ENCODE assay signal across 19 cellular contexts in the genomic region with DNA sequence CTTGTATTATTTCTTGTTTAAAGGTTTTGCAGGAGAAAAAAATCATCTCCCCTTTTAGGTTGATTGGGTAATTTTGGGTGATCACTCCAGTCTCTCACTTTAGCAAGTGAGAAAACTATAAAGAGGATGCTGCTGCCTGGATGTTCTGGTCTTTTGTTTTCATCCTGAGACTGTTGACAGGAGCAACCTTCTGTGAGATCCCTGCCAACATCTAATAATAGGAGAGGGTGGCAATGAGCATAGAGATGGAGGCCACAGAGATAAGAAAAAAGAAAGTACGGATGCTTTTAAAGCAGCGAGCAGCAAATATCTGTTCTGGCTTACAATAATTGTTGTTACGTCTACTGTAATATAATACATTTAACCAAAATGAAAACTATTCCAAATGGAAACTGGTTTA.
DNase-seq lines count a peak whose midpoint lies in the region; ATAC-seq and TF ChIP-seq lines count a peak whose summit lies in the region.
"Had no signal": no experiment of that assay in that cellular context is flagged by ENCODE, and none has a peak within 500 bp of the region (broad histone marks: within the 10 kb centered on the region; RNA-seq: fewer than 3 reads in every experiment).

No MANE protein-coding gene starts in this region.

- no peak for TF ChIP-seq EP300 in esophagus muscularis mucosa (IDR thresholded peaks at IDR 0.05)

- no peak overlapping the region for H3K4me3 Mint-ChIP-seq in glutamatergic neuron (ENCODE audit: unreplicated experiment)
- H3K4me3 Mint-ChIP-seq: CD4-positive, CD25-positive, alpha-beta regulatory T cell; HFFc6 had no signal

- peaks cover 1% of the 10 kb centered on the region for H3K9me3 Mint-ChIP-seq in glutamatergic neuron (ENCODE audit: unreplicated experiment)

- no peaks in the 10 kb centered on the region for H3K9me3 ChIP-seq in esophagus muscularis mucosa
- H3K9me3 ChIP-seq: BE2C had no signal

- DNase-seq in Right ventricle myocardium superior = no peak
- no peak for DNase-seq in cardiac septum (ENCODE audit: low spot score)
- DNase-seq in esophagus muscularis mucosa (ENCODE audit: extremely low spot score) = peak; percentile 24
- no peak for DNase-seq in left ventricle myocardium superior
- no peak for DNase-seq in glutamatergic neuron
- DNase-seq in head of caudate nucleus = no peak
- DNase-seq: ACHN; BE2C; C1 segment of cervical spinal cord; CD4-positive, CD25-positive, alpha-beta regulatory T cell; DMS153; DMS79; GDM1; GOT3; H7; HFFc6; IMR-90 had no signal

- peak; percentile 98 for ATAC-seq in Right ventricle myocardium superior (ENCODE audit: poor library complexity)
- ATAC-seq in left ventricle myocardium superior = peak; percentile 98
- ATAC-seq in HG03039 (IDR thresholded peaks at IDR 0.05; ENCODE audit: unreplicated experiment) = no peak
- ATAC-seq: HCT116 had no signal

- intact Hi-C loops in Right ventricle myocardium superior (cut with DNase I) (no loop called here), cardiac septum (cut with DNase I) (no loop called here), esophagus muscularis mucosa (cut with DNase I) (no loop called here), left ventricle myocardium superior (cut with micrococcal nuclease) (no loop called here), head of caudate nucleus (cut with DNase I) (no loop called here)

- TF ChIP-seq POLR2A in esophagus muscularis mucosa (IDR thresholded peaks at IDR 0.05; ENCODE audit: low read depth) = no peak

- peaks cover 0 to 10% (median 3%) of the 10 kb centered on the region in 4 donors for H3K4me1 ChIP-seq in esophagus muscularis mucosa
- H3K4me1 ChIP-seq: BE2C had no signal

- WGBS in esophagus muscularis mucosa = 63% methylated on average over 3 of the region's 3 CpGs

- H3K36me3 Mint-ChIP-seq in glutamatergic neuron (ENCODE audit: unreplicated experiment) = no peaks in the 10 kb centered on the region
- H3K36me3 Mint-ChIP-seq: CD4-positive, CD25-positive, alpha-beta regulatory T cell had no signal

- H3K27me3 ChIP-seq in esophagus muscularis mucosa = no peaks in the 10 kb centered on the region
- H3K27me3 ChIP-seq: BE2C had no signal

- no peak overlapping the region for H3K27ac ChIP-seq in esophagus muscularis mucosa (replicated peaks in 1 of 4)

- no peaks in the 10 kb centered on the region for H3K36me3 ChIP-seq in esophagus muscularis mucosa
- H3K36me3 ChIP-seq: BE2C had no signal

- H3K4me1 Mint-ChIP-seq in glutamatergic neuron (ENCODE audit: low read depth, unreplicated experiment) = peaks cover 5% of the 10 kb centered on the region
- H3K4me1 Mint-ChIP-seq: CD4-positive, CD25-positive, alpha-beta regulatory T cell had no signal

- no peak for TF ChIP-seq CTCF in esophagus muscularis mucosa (IDR thresholded peaks at IDR 0.05)
- no peak for TF ChIP-seq CTCF in glutamatergic neuron (IDR thresholded peaks at IDR 0.05; ENCODE audit: partially characterized antibody, unreplicated experiment)

- no peaks in the 10 kb centered on the region for H3K27me3 Mint-ChIP-seq in glutamatergic neuron (ENCODE audit: unreplicated experiment)
- H3K27me3 Mint-ChIP-seq: CD4-positive, CD25-positive, alpha-beta regulatory T cell had no signal

- H3K4me3 ChIP-seq in esophagus muscularis mucosa = no peak overlapping the region

- H3K27ac Mint-ChIP-seq in glutamatergic neuron (ENCODE audit: unreplicated experiment) = no peak overlapping the region
- H3K27ac Mint-ChIP-seq: CD4-positive, CD25-positive, alpha-beta regulatory T cell; HFFc6 had no signal
